Comparison of ENCODE assay signal across 8 cellular contexts in the genomic region with DNA sequence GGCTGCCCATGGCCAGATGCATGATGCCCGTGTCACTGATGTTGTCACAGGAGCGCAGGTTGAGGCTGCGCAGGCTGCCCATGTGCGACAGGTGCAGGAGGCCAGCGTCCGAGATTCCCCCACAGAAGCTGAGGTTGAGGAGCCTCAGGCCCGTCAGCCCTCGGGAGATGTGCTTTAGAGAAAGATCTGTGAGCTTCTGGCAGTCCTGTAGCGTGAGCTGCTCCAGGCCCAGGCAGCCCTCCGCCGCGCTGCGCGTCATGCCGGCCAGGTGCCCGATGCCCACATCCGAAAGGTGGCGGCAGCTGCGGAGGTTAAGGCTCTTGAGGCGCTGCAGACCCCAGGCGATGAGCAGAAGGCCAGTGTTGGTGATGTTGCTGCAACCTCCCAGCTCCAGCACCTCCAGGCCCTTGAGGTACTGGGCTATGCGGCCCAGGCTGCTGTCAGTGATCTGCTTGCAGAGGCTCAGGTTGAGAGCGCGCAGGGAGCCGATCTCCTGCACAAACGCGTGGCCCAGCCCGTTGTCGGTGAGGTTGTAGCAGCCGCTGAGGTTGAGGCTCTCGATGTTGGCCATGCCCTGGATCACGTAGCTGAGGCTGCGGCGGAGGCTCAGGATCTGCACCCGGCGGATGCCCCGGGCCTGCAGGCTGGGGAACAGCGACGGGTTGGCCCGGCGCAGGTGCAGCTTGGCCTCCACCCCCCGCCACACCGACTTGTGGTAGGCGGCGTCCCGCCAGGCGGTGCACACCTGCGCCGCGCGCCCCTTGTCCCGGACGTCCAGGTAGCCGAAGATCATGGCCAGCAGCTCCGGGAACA. TPM values are rescaled to one million over a fixed set of nuclear protein-coding genes. Genes with fewer than 3 reads are reported as not detected.
DNase-seq lines count a peak whose midpoint lies in the region; ATAC-seq and TF ChIP-seq lines count a peak whose summit lies in the region.

No MANE protein-coding gene starts in this region.

- H3K79me2 ChIP-seq in Loucy (ENCODE audit: insufficient read depth, low read length): peaks cover 55% of the 10 kb centered on the region

- H3K27ac Mint-ChIP-seq in activated CD4-positive, alpha-beta T cell treated with anti-CD3 and anti-CD28 coated beads for 36 hours: peak overlapping the region; percentile 93
- peak overlapping the region; percentile 91 for H3K27ac Mint-ChIP-seq in dendritic cell treated with granulocyte-macrophage colony-stimulating factor and Interleukin-4, amounts not matched to agents 40 ng/mL and 50 ng/mL, for 4 days
- peak overlapping the region; percentile 89 for H3K27ac Mint-ChIP-seq in stimulated activated memory B cell treated with anti-CD40 and anti-IgM and Interleukin-4, amounts not matched to agents 10 μg/mL and 1 μg/mL and 100 μg/mL, for 72 hours

- H3K9ac ChIP-seq in ES-I3 (ENCODE audit: low read depth, low read length): peak overlapping the region; percentile 55; the same call in 1 of the 2 replicates
- H3K9ac ChIP-seq in Loucy (ENCODE audit: low read depth, low read length, poor library complexity, severe bottlenecking): peak overlapping the region; percentile 83

- H3K36me3 ChIP-seq in ES-I3 (ENCODE audit: insufficient read depth, low read length) (no peaks in the 10 kb centered on the region), Loucy (ENCODE audit: insufficient read depth, low read length) (no peaks in the 10 kb centered on the region)

- H4K20me1 ChIP-seq in Loucy (ENCODE audit: insufficient read depth, low read length, poor library complexity, severe bottlenecking): peaks cover 52% of the 10 kb centered on the region

- peaks cover 23% of the 10 kb centered on the region for H3K4me1 ChIP-seq in ES-I3 (ENCODE audit: insufficient read depth, low read length)
- H3K4me1 ChIP-seq in Loucy (ENCODE audit: insufficient read depth, low read length, poor library complexity, severe bottlenecking): peaks cover 57% of the 10 kb centered on the region

- POLR2A ChIA-PET in activated CD4-positive, alpha-beta T cell treated with anti-CD3 and anti-CD28 coated beads for 36 hours (lab: Charles Lee): interaction anchor here (0.6 to 0.7 kb wide), 2 partner anchors 8 to 373 kb away, joined by 3 to 4 read pairs; no protein-coding TSS in a partner anchor

- peak overlapping the region; percentile 82 for H2AFZ ChIP-seq in Loucy (ENCODE audit: low read length)

- H3K27me3 Mint-ChIP-seq in activated CD4-positive, alpha-beta T cell treated with anti-CD3 and anti-CD28 coated beads for 36 hours: no peaks in the 10 kb centered on the region
- H3K27me3 Mint-ChIP-seq in dendritic cell treated with granulocyte-macrophage colony-stimulating factor and Interleukin-4, amounts not matched to agents 40 ng/mL and 50 ng/mL, for 4 days: no peaks in the 10 kb centered on the region
- H3K27me3 Mint-ChIP-seq in stimulated activated memory B cell treated with anti-CD40 and anti-IgM and Interleukin-4, amounts not matched to agents 10 μg/mL and 1 μg/mL and 100 μg/mL, for 72 hours: no peaks in the 10 kb centered on the region

- no peaks in the 10 kb centered on the region for H3F3A ChIP-seq in Loucy (ENCODE audit: low read depth)

- intact Hi-C loops in activated CD4-positive, alpha-beta T cell treated with anti-CD3 and anti-CD28 coated beads for 36 hours (cut with DNase I, micrococcal nuclease): loop anchor here (1.0 to 5.0 kb wide), 13 partner anchors 61 to 1206 kb away; a partner anchor contains a TSS
- intact Hi-C loops in dendritic cell treated with granulocyte-macrophage colony-stimulating factor and Interleukin-4, amounts not matched to agents 40 ng/mL and 50 ng/mL, for 4 days (cut with micrococcal nuclease): no loop called here

- H3K9me3 Mint-ChIP-seq in activated CD4-positive, alpha-beta T cell treated with anti-CD3 and anti-CD28 coated beads for 36 hours (ENCODE audit: low read depth): no peaks in the 10 kb centered on the region
- H3K9me3 Mint-ChIP-seq in dendritic cell treated with granulocyte-macrophage colony-stimulating factor and Interleukin-4, amounts not matched to agents 40 ng/mL and 50 ng/mL, for 4 days: no peaks in the 10 kb centered on the region
- no peaks in the 10 kb centered on the region for H3K9me3 Mint-ChIP-seq in stimulated activated memory B cell treated with anti-CD40 and anti-IgM and Interleukin-4, amounts not matched to agents 10 μg/mL and 1 μg/mL and 100 μg/mL, for 72 hours

- peak overlapping the region; percentile 99 for H3K4me2 ChIP-seq in Loucy (ENCODE audit: low read depth, low read length, poor library complexity, severe bottlenecking)

- peak; percentile 27 for DNase-seq in H4 (ENCODE audit: low spot score)
- peak; percentile 76 for DNase-seq in activated CD4-positive, alpha-beta T cell treated with anti-CD3 and anti-CD28 coated beads for 36 hours
- peak; percentile 42 for DNase-seq in medulla oblongata (ENCODE audit: extremely low spot score)
- no peak for DNase-seq in HuH-7 (ENCODE audit: low spot score)

- H3K4me3 ChIP-seq in Loucy (ENCODE audit: low read length, poor library complexity, severe bottlenecking): peak overlapping the region; percentile 82

- CTCF ChIA-PET in activated CD4-positive, alpha-beta T cell treated with anti-CD3 and anti-CD28 coated beads for 36 hours (lab: Charles Lee): interaction anchor here (0.6 to 7.6 kb wide), 12 partner anchors 9 to 480 kb away, joined by 3 to 58 read pairs (median 4); a partner anchor contains a TSS

- H3K4me1 Mint-ChIP-seq in activated CD4-positive, alpha-beta T cell treated with anti-CD3 and anti-CD28 coated beads for 36 hours: peaks cover 45% of the 10 kb centered on the region
- H3K4me1 Mint-ChIP-seq in dendritic cell treated with granulocyte-macrophage colony-stimulating factor and Interleukin-4, amounts not matched to agents 40 ng/mL and 50 ng/mL, for 4 days (ENCODE audit: low read depth): peaks cover 56% of the 10 kb centered on the region
- H3K4me1 Mint-ChIP-seq in stimulated activated memory B cell treated with anti-CD40 and anti-IgM and Interleukin-4, amounts not matched to agents 10 μg/mL and 1 μg/mL and 100 μg/mL, for 72 hours: peaks cover 61% of the 10 kb centered on the region

- no peaks in the 10 kb centered on the region for H3K9me3 ChIP-seq in ES-I3 (ENCODE audit: control insufficient read depth, insufficient read depth, low read length)
- no peaks in the 10 kb centered on the region for H3K9me3 ChIP-seq in Loucy (ENCODE audit: insufficient read depth, low read depth, low read length)

- H3K9me2 ChIP-seq in Loucy (replicated peaks; ENCODE audit: low read depth, low read length): no peaks in the 10 kb centered on the region

- H3K27me3 ChIP-seq in Loucy (ENCODE audit: insufficient read depth, low read length, poor library complexity, severe bottlenecking): no peaks in the 10 kb centered on the region

- TF ChIP-seq CTCF in Loucy (conservative IDR thresholded peaks at IDR 0.05; ENCODE audit: low read length): no peak

- H3K36me3 Mint-ChIP-seq in activated CD4-positive, alpha-beta T cell treated with anti-CD3 and anti-CD28 coated beads for 36 hours (ENCODE audit: low read depth): peaks cover 22% of the 10 kb centered on the region
- H3K36me3 Mint-ChIP-seq in dendritic cell treated with granulocyte-macrophage colony-stimulating factor and Interleukin-4, amounts not matched to agents 40 ng/mL and 50 ng/mL, for 4 days (ENCODE audit: low read depth): peaks cover 27% of the 10 kb centered on the region
- peaks cover 16% of the 10 kb centered on the region for H3K36me3 Mint-ChIP-seq in stimulated activated memory B cell treated with anti-CD40 and anti-IgM and Interleukin-4, amounts not matched to agents 10 μg/mL and 1 μg/mL and 100 μg/mL, for 72 hours

- H3K4me3 Mint-ChIP-seq in activated CD4-positive, alpha-beta T cell treated with anti-CD3 and anti-CD28 coated beads for 36 hours: peak overlapping the region; percentile 98
- H3K4me3 Mint-ChIP-seq in dendritic cell treated with granulocyte-macrophage colony-stimulating factor and Interleukin-4, amounts not matched to agents 40 ng/mL and 50 ng/mL, for 4 days: peak overlapping the region; percentile 83
- peak overlapping the region; percentile 92 for H3K4me3 Mint-ChIP-seq in stimulated activated memory B cell treated with anti-CD40 and anti-IgM and Interleukin-4, amounts not matched to agents 10 μg/mL and 1 μg/mL and 100 μg/mL, for 72 hours

- peak; percentile 15 for ATAC-seq in activated CD4-positive, alpha-beta T cell treated with anti-CD3 and anti-CD28 coated beads for 36 hours
- peak; percentile 56 for ATAC-seq in stimulated activated memory B cell treated with anti-CD40 and anti-IgM and Interleukin-4, amounts not matched to agents 10 μg/mL and 1 μg/mL and 100 μg/mL, for 72 hours

RNA-seq across cellular contexts. Expression of a gene that starts 0.9 kb away (rescaled TPM):
- total RNA-seq in H4 (2014; rRNA removed; shearing (Covaris generic)): 5.3 and 6.1 TPM in 2 replicates
- total RNA-seq in activated CD4-positive, alpha-beta T cell treated with anti-CD3 and anti-CD28 coated beads for 36 hours: 10 to 100 TPM; 17.0 to 17.8 TPM

RNA-seq across cellular contexts. Expression of a gene that starts 35.6 kb away (rescaled TPM):
- 3.8 and 6.4 TPM in 2 replicates for total RNA-seq in H4 (2014; rRNA removed; shearing (Covaris generic))
- not detected for total RNA-seq in activated CD4-positive, alpha-beta T cell treated with anti-CD3 and anti-CD28 coated beads for 36 hours
